7 cellular contexts compared by ENCODE assay signal in the genomic region with DNA sequence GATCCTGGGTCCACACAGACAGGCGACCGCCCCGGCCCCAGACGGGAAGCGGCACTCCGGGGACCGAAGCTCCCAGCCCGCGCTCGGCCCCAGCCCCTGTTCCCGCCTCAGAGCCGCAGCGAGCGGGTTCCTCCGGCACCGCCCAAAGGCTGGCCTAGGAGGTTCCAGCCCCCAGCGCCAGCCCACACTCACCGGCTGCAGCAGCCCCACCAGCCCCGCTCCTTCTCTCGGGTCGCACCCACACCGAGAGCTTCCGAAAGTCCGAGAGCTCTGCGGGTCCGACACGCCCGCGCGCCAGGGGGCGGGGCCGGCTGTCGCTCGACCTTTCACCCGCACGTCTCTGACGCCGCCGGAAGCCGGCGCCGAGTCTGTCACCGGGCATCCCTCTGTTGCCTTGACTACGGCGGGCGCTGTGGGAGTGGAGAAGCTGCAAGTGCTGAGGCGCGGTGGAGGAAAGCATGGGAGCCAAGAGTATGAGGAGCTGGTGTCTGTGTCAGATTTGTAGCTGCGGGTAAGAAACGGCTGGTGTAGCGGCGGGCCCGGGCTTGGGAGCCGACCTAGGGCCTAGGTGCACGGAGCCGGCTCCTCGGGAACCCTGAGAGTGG. TPM values are rescaled to one million over a fixed set of nuclear protein-coding genes. Genes with fewer than 3 reads are reported as not detected.
DNase-seq lines count a peak whose midpoint lies in the region; ATAC-seq and TF ChIP-seq lines count a peak whose summit lies in the region.

Gene EFL1 (minus strand): TSS at position 313 of the 605 bp plus-strand sequence. CDS start 956 bp downstream, outside the sequence.
A gene with protein sequence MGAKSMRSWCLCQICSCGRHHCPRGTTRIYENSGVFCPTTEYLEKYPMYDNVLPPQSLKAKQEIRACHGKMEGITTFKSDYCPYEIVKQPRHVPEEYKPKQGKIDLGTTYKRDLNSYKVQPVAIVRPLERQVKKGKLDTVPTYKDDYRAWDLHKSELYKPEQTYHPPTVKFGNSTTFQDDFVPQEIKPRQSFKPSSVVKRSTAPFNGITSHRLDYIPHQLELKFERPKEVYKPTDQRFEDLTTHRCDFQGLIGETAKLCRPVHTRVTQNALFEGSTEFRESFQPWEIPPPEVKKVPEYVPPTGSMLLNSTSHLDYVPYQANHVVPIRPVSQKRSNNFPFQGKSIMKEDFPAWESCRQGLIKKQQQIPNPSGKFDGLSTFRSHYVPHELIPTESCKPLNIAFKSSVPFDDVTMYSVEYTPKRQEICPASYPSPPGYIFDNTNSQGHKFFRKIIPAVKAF (plus strand): TSS at position 397 of the 605 bp plus-strand sequence. CDS start 62 bp downstream, at position 459.

- H3K4me3 Mint-ChIP-seq in T-helper 2 cell treated with Interferon-gamma antibody and Interleukin-4, amounts not matched to agents 5 μg/mL and 100 μg/mL, for 36 hours = peak within 1 kb of the TSS; percentile 92

- H3K27me3 ChIP-seq in hepatocyte = no peaks in the 10 kb centered on the region

- H3K27ac Mint-ChIP-seq in T-helper 2 cell treated with Interferon-gamma antibody and Interleukin-4, amounts not matched to agents 5 μg/mL and 100 μg/mL, for 36 hours = peak within 1 kb of the TSS; percentile 89

- peak within 1 kb of the TSS; percentile 64 for H2AFZ ChIP-seq in hepatocyte

- peak within 1 kb of the TSS; percentile 80 for H3K4me2 ChIP-seq in hepatocyte

- no peaks in the 10 kb centered on the region for H3K9me3 ChIP-seq in hepatocyte (ENCODE audit: low read depth)

- no peaks in the 10 kb centered on the region for H3K9me2 ChIP-seq in hepatocyte (replicated peaks; ENCODE audit: insufficient read depth)

- H3K79me2 ChIP-seq in hepatocyte = peaks cover 18% of the 10 kb centered on the region

- no peaks in the 10 kb centered on the region for H4K20me1 ChIP-seq in hepatocyte (ENCODE audit: insufficient read depth, poor library complexity, severe bottlenecking)

- H3K36me3 ChIP-seq in hepatocyte (replicated peaks; ENCODE audit: insufficient read depth, low read depth) = no peaks in the 10 kb centered on the region

- H3K4me1 ChIP-seq in hepatocyte (ENCODE audit: insufficient read depth) = peaks cover 4% of the 10 kb centered on the region

- peaks cover 20% of the 10 kb centered on the region for H3K4me1 Mint-ChIP-seq in T-helper 2 cell treated with Interferon-gamma antibody and Interleukin-4, amounts not matched to agents 5 μg/mL and 100 μg/mL, for 36 hours (ENCODE audit: low read depth)

- H3K36me3 Mint-ChIP-seq in T-helper 2 cell treated with Interferon-gamma antibody and Interleukin-4, amounts not matched to agents 5 μg/mL and 100 μg/mL, for 36 hours (ENCODE audit: low read depth) = peaks cover 10% of the 10 kb centered on the region

- no peaks in the 10 kb centered on the region for H3K27me3 Mint-ChIP-seq in T-helper 2 cell treated with Interferon-gamma antibody and Interleukin-4, amounts not matched to agents 5 μg/mL and 100 μg/mL, for 36 hours (ENCODE audit: low read depth)

- TF ChIP-seq CTCF in hepatocyte (IDR thresholded peaks at IDR 0.05; ENCODE audit: poor library complexity) = no peak

- H3K27ac ChIP-seq in hepatocyte = peak within 1 kb of the TSS; percentile 87

- ATAC-seq in GM18499 (IDR thresholded peaks at IDR 0.05; ENCODE audit: insufficient read depth, unreplicated experiment) (peak; percentile 78), HG02885 (IDR thresholded peaks at IDR 0.05; ENCODE audit: poor library complexity, unreplicated experiment) (peak; percentile 96)

- H3K4me3 ChIP-seq in hepatocyte = peak within 1 kb of the TSS; percentile 58

- WGBS in hepatocyte (ENCODE audit: low lambda C conversion rate, missing lambda C conversion rate) = 2% methylated on average over 55 of the region's 57 CpGs

- no peaks in the 10 kb centered on the region for H3K9me3 Mint-ChIP-seq in T-helper 2 cell treated with Interferon-gamma antibody and Interleukin-4, amounts not matched to agents 5 μg/mL and 100 μg/mL, for 36 hours

- DNase-seq in NCI-H1694 (lab: John Stamatoyannopoulos, UW) (peak; percentile 13), astrocyte of the hippocampus (ENCODE audit: low read depth, low spot score) (peak; percentile 94), hepatocyte (ENCODE audit: low spot score) (peak; percentile 95), retina (peak; percentile 97)
- peak; percentile 95 for DNase-seq in T-helper 2 cell treated with Interferon-gamma antibody and Interleukin-4, amounts not matched to agents 5 μg/mL and 100 μg/mL, for 36 hours (ENCODE audit: low spot score)

RNA-seq across cellular contexts. Expression of gene EFL1, which starts in this region (rescaled TPM):
- total RNA-seq in hepatocyte = 17.5 and 19.0 TPM in 2 replicates
- polyA plus RNA-seq in hepatocyte = 9.7 and 11.6 TPM in 2 replicates

RNA-seq across cellular contexts. Expression of the second gene that starts in this region (rescaled TPM):
- 0.64 and 2.3 TPM in 2 replicates for total RNA-seq in hepatocyte
- 1.5 and 2.0 TPM in 2 replicates for polyA plus RNA-seq in hepatocyte

Comparison
In these comparisons a context has a peak if more than half of its experiments do, and no peak if none do; other contexts are left out.
1. Peak in every context shown above with its lines: DNase-seq, ATAC-seq, H3K4me3 ChIP-seq and H3K27ac ChIP-seq.
2. DNase-seq: peak in every context shown above with its lines; median percentile 97 in retina; 95 in T-helper 2 cell treated with Interferon-gamma antibody and Interleukin-4, amounts not matched to agents 5 μg/mL and 100 μg/mL, for 36 hours; 95 in hepatocyte; 94 in astrocyte of the hippocampus; 13 in NCI-H1694.